Comparison of ENCODE assay signal across 21 cellular contexts in the genomic region with DNA sequence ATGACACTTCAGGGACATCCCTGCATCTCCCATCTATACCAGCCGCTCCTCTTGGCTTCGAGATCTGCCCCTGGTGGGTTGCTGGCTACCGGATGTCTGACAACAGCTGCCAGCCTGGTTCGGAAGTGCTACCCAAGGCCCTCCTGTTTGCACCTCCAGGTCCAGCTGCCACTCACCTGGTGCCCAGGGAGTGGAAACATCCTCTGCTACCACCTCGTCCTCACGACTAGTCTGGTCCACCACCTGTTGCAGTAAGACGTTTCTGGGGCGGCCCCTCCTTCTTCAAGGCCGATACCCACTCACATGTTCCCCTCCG.
"Had no signal": no experiment of that assay in that cellular context is flagged by ENCODE, and none has a peak within 500 bp of the region (broad histone marks: within the 10 kb centered on the region; RNA-seq: fewer than 3 reads in every experiment).

No MANE protein-coding gene starts in this region.

- H3K27ac ChIP-seq: colonic mucosa, left ventricle myocardium inferior, pancreas, upper lobe of right lung had no signal

- H3K36me3 ChIP-seq: colonic mucosa, left ventricle myocardium inferior, pancreas, upper lobe of right lung had no signal

- H3K9me3 Mint-ChIP-seq: activated CD4-positive, alpha-beta T cell treated with anti-CD3 and anti-CD28 coated beads, Interleukin-2, amount 10 ng/mL, durations not matched to agents 24 days and 14 days; activated naive CD8-positive, alpha-beta T cell treated with anti-CD3 and anti-CD28 coated beads for 36 hours; activated T-cell treated with anti-CD3 and anti-CD28 coated beads, Interleukin-2, amount 50 U/mL, for 72 hours; neural crest cell; stimulated activated naive B cell treated with anti-CD40 and anti-IgM and Interleukin-4, amounts not matched to agents 10 μg/mL and 1 μg/mL and 100 μg/mL, for 72 hours had no signal

- H3K4me3 Mint-ChIP-seq: activated CD4-positive, alpha-beta T cell treated with anti-CD3 and anti-CD28 coated beads, Interleukin-2, amount 10 ng/mL, durations not matched to agents 24 days and 14 days; activated naive CD8-positive, alpha-beta T cell treated with anti-CD3 and anti-CD28 coated beads for 36 hours; activated T-cell treated with anti-CD3 and anti-CD28 coated beads, Interleukin-2, amount 50 U/mL, for 72 hours; brain; neural crest cell; stimulated activated naive B cell treated with anti-CD40 and anti-IgM and Interleukin-4, amounts not matched to agents 10 μg/mL and 1 μg/mL and 100 μg/mL, for 72 hours had no signal

- H3K4me3 ChIP-seq: colonic mucosa, left ventricle myocardium inferior, pancreas, upper lobe of right lung had no signal

- FAIRE-seq: endometrium, keratinocyte, pancreas had no signal

- H3K9me3 ChIP-seq: colonic mucosa, left ventricle myocardium inferior, pancreas, upper lobe of right lung had no signal

- H3K4me1 ChIP-seq: colonic mucosa, left ventricle myocardium inferior, pancreas, upper lobe of right lung had no signal

- H3K27me3 Mint-ChIP-seq: activated naive CD8-positive, alpha-beta T cell treated with anti-CD3 and anti-CD28 coated beads for 36 hours had no signal

- H3K36me3 Mint-ChIP-seq: activated naive CD8-positive, alpha-beta T cell treated with anti-CD3 and anti-CD28 coated beads for 36 hours; stimulated activated naive B cell treated with anti-CD40 and anti-IgM and Interleukin-4, amounts not matched to agents 10 μg/mL and 1 μg/mL and 100 μg/mL, for 72 hours had no signal

- DNase-seq: activated CD4-positive, alpha-beta T cell treated with anti-CD3 and anti-CD28 coated beads, Interleukin-2, amount 10 ng/mL, durations not matched to agents 24 days and 14 days; activated CD8-positive, alpha-beta memory T cell treated with anti-CD3 and anti-CD28 coated beads, Interleukin-2, amount 50 U/mL, for 4 hours; activated gamma-delta T cell treated with Interleukin-2 at 50 U/mL for 16 hours; activated naive CD8-positive, alpha-beta T cell treated with anti-CD3 and anti-CD28 coated beads for 36 hours; activated T-cell treated with anti-CD3 and anti-CD28 coated beads, Interleukin-2, amount 50 U/mL, for 72 hours; central memory CD4-positive, alpha-beta T cell; colonic mucosa; erythroblast; foreskin melanocyte; glutamatergic neuron; hypothalamus; left ventricle myocardium inferior; stimulated activated naive B cell treated with anti-CD40 and anti-IgM and Interleukin-4, amounts not matched to agents 10 μg/mL and 1 μg/mL and 100 μg/mL, for 72 hours; T-helper 1 cell; T-helper 9 cell had no signal

- H3K27me3 ChIP-seq: colonic mucosa, pancreas had no signal

- H3K4me1 Mint-ChIP-seq: activated CD4-positive, alpha-beta T cell treated with anti-CD3 and anti-CD28 coated beads, Interleukin-2, amount 10 ng/mL, durations not matched to agents 24 days and 14 days; brain had no signal

- H3K27ac Mint-ChIP-seq: activated CD4-positive, alpha-beta T cell treated with anti-CD3 and anti-CD28 coated beads, Interleukin-2, amount 10 ng/mL, durations not matched to agents 24 days and 14 days; activated naive CD8-positive, alpha-beta T cell treated with anti-CD3 and anti-CD28 coated beads for 36 hours; activated T-cell treated with anti-CD3 and anti-CD28 coated beads, Interleukin-2, amount 50 U/mL, for 72 hours; brain; stimulated activated naive B cell treated with anti-CD40 and anti-IgM and Interleukin-4, amounts not matched to agents 10 μg/mL and 1 μg/mL and 100 μg/mL, for 72 hours had no signal

- ATAC-seq: activated T-cell treated with anti-CD3 and anti-CD28 coated beads, Interleukin-2, amount 50 U/mL, for 72 hours; pancreas; upper lobe of right lung had no signal
